37 cellular contexts compared by ENCODE assay signal in genomic region chr22:45077826-45078334, GRCh38.
"Had no signal": no experiment of that assay in that cellular context is flagged by ENCODE, and none has a peak within 500 bp of the region (broad histone marks: within the 10 kb centered on the region; RNA-seq: fewer than 3 reads in every experiment).

No MANE protein-coding gene starts in this region.

- H3K4me3 Mint-ChIP-seq: activated B cell treated with CpG ODN at 0.5 μM for 24 hours; activated CD4-positive, alpha-beta memory T cell treated with anti-CD3 and anti-CD28 coated beads for 36 hours; activated CD4-positive, alpha-beta T cell treated with anti-CD3 and anti-CD28 coated beads, Interleukin-2, amount 10 ng/mL, durations not matched to agents 24 days and 14 days; activated CD8-positive, alpha-beta T cell treated with anti-CD3 and anti-CD28 coated beads for 36 hours; activated naive CD4-positive, alpha-beta T cell treated with anti-CD3 and anti-CD28 coated beads for 36 hours; activated naive CD8-positive, alpha-beta T cell treated with anti-CD3 and anti-CD28 coated beads for 36 hours; activated T-cell treated with anti-CD3 and anti-CD28 coated beads, Interleukin-2, amount 50 U/mL, for 4 hours; activated T-cell treated with anti-CD3 and anti-CD28 coated beads, Interleukin-2, amount 50 U/mL, for 72 hours; activated T-helper 1 cell treated with anti-CD3 and anti-CD28 coated beads, Interleukin-12 subunit alpha, Interleukin-12 subunit beta, Interleukin-2, Interleukin-4 antibody, amounts not matched to agents 30 ng/mL and 10 ng/mL and 1 ng/mL, durations not matched to agents 14 hours and 24 hours and 36 hours; activated T-helper 17 cell treated with anti-CD3 and anti-CD28 coated beads, Interleukin-2, amount 50 U/mL, for 72 hours; brain; central memory CD8-positive, alpha-beta T cell; T-helper 1 cell treated with Interleukin-12 subunit alpha and Interleukin-12 subunit beta and Interleukin-4 antibody, amounts not matched to agents 30 μg/mL and 1 μg/mL, for 36 hours; T-helper 2 cell treated with Interferon-gamma antibody and Interleukin-4, amounts not matched to agents 5 μg/mL and 100 μg/mL, for 36 hours had no signal

- H3K27me3 ChIP-seq: ascending aorta had no signal

- H3K9me3 ChIP-seq: adrenal gland, ascending aorta had no signal

- DNase-seq: activated B cell treated with CpG ODN at 0.5 μM for 24 hours; activated CD4-positive, alpha-beta memory T cell treated with anti-CD3 and anti-CD28 coated beads for 36 hours; activated CD4-positive, alpha-beta T cell treated with anti-CD3 and anti-CD28 coated beads for 4 hours; activated CD4-positive, alpha-beta T cell treated with anti-CD3 and anti-CD28 coated beads, Interleukin-2, amount 10 ng/mL, durations not matched to agents 24 days and 14 days; activated CD4-positive, alpha-beta T cell treated with anti-CD3 and anti-CD28 coated beads, Interleukin-2, amount 50 U/mL, for 1 hour; activated CD4-positive, alpha-beta T cell treated with anti-CD3 and anti-CD28 coated beads, Interleukin-2, amount 50 U/mL, for 4 hours; activated CD4-positive, CD25-positive, alpha-beta regulatory T cell treated with anti-CD3 and anti-CD28 coated beads, Interleukin-2, amount 50 U/mL, for 72 hours; activated CD8-positive, alpha-beta memory T cell treated with anti-CD3 and anti-CD28 coated beads, Interleukin-2, amount 50 U/mL, for 4 hours; activated CD8-positive, alpha-beta T cell treated with anti-CD3 and anti-CD28 coated beads for 36 hours; activated effector memory CD4-positive, alpha-beta T cell treated with anti-CD3 and anti-CD28 coated beads, Interleukin-2, amount 50 U/mL, for 16 hours; activated gamma-delta T cell treated with Interleukin-2 at 50 U/mL for 16 hours; activated naive CD4-positive, alpha-beta T cell; activated naive CD4-positive, alpha-beta T cell treated with anti-CD3 and anti-CD28 coated beads for 36 hours; activated naive CD4-positive, alpha-beta T cell treated with anti-CD3 and anti-CD28 coated beads, Interleukin-2, amount 50 U/mL, for 16 hours; activated naive CD8-positive, alpha-beta T cell treated with anti-CD3 and anti-CD28 coated beads for 36 hours; activated T-cell treated with anti-CD3 and anti-CD28 coated beads for 4 hours; activated T-cell treated with anti-CD3 and anti-CD28 coated beads, Interleukin-2, amount 50 U/mL, for 1 hour; activated T-cell treated with anti-CD3 and anti-CD28 coated beads, Interleukin-2, amount 50 U/mL, for 4 hours; activated T-cell treated with anti-CD3 and anti-CD28 coated beads, Interleukin-2, amount 50 U/mL, for 72 hours; adrenal gland; amniotic stem cell; caudate nucleus; cerebellar nuclear complex; T-helper 2 cell; T-helper 9 cell had no signal

- H3K27ac ChIP-seq: adrenal gland, ascending aorta, cardiac muscle cell, VCaP had no signal

- H3K27ac Mint-ChIP-seq: activated B cell treated with CpG ODN at 0.5 μM for 24 hours; activated CD4-positive, alpha-beta memory T cell treated with anti-CD3 and anti-CD28 coated beads for 36 hours; activated CD4-positive, alpha-beta T cell treated with anti-CD3 and anti-CD28 coated beads, Interleukin-2, amount 10 ng/mL, durations not matched to agents 24 days and 14 days; activated CD8-positive, alpha-beta T cell treated with anti-CD3 and anti-CD28 coated beads for 36 hours; activated naive CD4-positive, alpha-beta T cell treated with anti-CD3 and anti-CD28 coated beads for 36 hours; activated naive CD4-positive, alpha-beta T cell treated with anti-CD3 and anti-CD28 coated beads, Interleukin-2, amount 50 U/mL, for 72 hours; activated naive CD8-positive, alpha-beta T cell treated with anti-CD3 and anti-CD28 coated beads for 36 hours; activated T-cell treated with anti-CD3 and anti-CD28 coated beads, Interleukin-2, amount 50 U/mL, for 72 hours; activated T-helper 1 cell treated with anti-CD3 and anti-CD28 coated beads, Interleukin-12 subunit alpha, Interleukin-12 subunit beta, Interleukin-2, Interleukin-4 antibody, amounts not matched to agents 30 ng/mL and 10 ng/mL and 1 ng/mL, durations not matched to agents 14 hours and 24 hours and 36 hours; activated T-helper 17 cell treated with anti-CD3 and anti-CD28 coated beads, Interleukin-2, amount 50 U/mL, for 72 hours; T-helper 1 cell treated with Interleukin-12 subunit alpha and Interleukin-12 subunit beta and Interleukin-4 antibody, amounts not matched to agents 30 μg/mL and 1 μg/mL, for 36 hours; T-helper 2 cell treated with Interferon-gamma antibody and Interleukin-4, amounts not matched to agents 5 μg/mL and 100 μg/mL, for 36 hours had no signal

- FAIRE-seq: bronchial epithelial cell, TTC549 had no signal

- H3K4me3 ChIP-seq: adrenal gland, ascending aorta, cardiac muscle cell had no signal

- H3K4me1 ChIP-seq: adrenal gland, ascending aorta had no signal

- H3K4me1 Mint-ChIP-seq: activated B cell treated with CpG ODN at 0.5 μM for 24 hours; activated naive CD8-positive, alpha-beta T cell treated with anti-CD3 and anti-CD28 coated beads for 36 hours; central memory CD8-positive, alpha-beta T cell had no signal

- H3K36me3 ChIP-seq: adrenal gland, ascending aorta, cardiac muscle cell had no signal

- ATAC-seq: activated CD8-positive, alpha-beta T cell treated with anti-CD3 and anti-CD28 coated beads for 36 hours; activated naive CD4-positive, alpha-beta T cell treated with anti-CD3 and anti-CD28 coated beads, Interleukin-2, amount 50 U/mL, for 72 hours; activated T-cell treated with anti-CD3 and anti-CD28 coated beads, Interleukin-2, amount 50 U/mL, for 4 hours; activated T-cell treated with anti-CD3 and anti-CD28 coated beads, Interleukin-2, amount 50 U/mL, for 72 hours; activated T-helper 17 cell treated with anti-CD3 and anti-CD28 coated beads, Interleukin-2, amount 50 U/mL, for 72 hours had no signal

- H3K9me3 Mint-ChIP-seq: activated naive CD8-positive, alpha-beta T cell treated with anti-CD3 and anti-CD28 coated beads for 36 hours had no signal

- H3K36me3 Mint-ChIP-seq: activated CD4-positive, alpha-beta memory T cell treated with anti-CD3 and anti-CD28 coated beads for 36 hours; activated naive CD8-positive, alpha-beta T cell treated with anti-CD3 and anti-CD28 coated beads for 36 hours; brain had no signal
